In the genomic region with DNA sequence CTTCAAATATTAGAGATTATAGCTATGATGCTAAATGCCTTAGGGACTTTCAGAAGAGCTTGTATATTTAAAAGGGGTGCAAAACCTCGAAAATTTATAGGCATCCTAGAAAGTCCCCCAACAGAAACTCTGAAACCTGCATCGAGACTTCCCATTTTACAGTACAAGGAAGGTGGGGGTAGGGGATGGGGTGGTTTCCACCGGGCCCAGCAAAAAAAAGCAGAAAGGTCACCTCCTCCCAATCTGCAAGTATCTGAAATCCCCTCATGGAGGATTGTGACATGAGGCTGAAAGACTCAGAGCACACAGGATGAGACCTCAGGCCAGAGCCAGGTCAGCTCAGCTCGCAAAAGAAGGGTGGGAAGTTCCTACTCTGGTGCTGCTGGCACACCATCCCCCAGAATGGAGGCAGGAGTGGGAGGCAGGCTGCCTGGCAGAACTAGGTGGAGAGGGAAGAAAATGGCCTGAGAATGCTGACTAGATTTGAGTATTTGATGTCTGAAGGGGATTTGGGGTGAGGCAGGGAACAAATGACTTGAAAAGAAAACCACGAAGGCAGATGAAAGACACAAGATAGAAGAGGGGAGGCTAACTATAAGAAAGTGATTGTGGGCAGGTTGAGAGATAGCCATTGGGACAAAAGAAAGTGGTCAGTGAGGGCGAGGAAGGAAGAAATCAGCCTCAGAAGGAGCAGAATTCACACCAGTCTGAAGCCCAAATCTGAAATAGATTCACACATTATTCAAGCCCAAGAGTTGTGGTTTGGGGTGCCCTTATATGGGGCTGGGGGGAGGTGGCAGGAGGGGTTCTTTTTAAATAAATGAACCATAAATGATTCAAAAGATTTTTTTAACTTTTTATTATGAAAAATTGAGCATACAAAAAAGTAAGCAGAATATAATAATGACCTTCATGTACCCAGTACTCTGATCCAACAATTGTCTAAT, we compare ENCODE assay signal across 8 cellular contexts. TPM values are rescaled to one million over a fixed set of nuclear protein-coding genes. Genes with fewer than 3 reads are reported as not detected.
A peak's percentile ranks its signal among the peaks of the same experiment; 100 is the strongest.
DNase-seq lines count a peak whose midpoint lies in the region; ATAC-seq lines count a peak whose summit lies in the region.

No MANE protein-coding gene starts in this region.

- H3K4me1 Mint-ChIP-seq in naive thymus-derived CD4-positive, alpha-beta T cell = peaks cover 17 to 36% (median 21%) of the 10 kb centered on the region in 7 donors

- H3K36me3 ChIP-seq in naive thymus-derived CD4-positive, alpha-beta T cell (ENCODE audit: control insufficient read depth in 2 of 3, insufficient read depth in 3 of 3, low read length in 3 of 3) = no peaks in the 10 kb centered on the region

- peaks cover 0 to 2% (median 0%) of the 10 kb centered on the region in 5 donors for H3K27me3 Mint-ChIP-seq in naive thymus-derived CD4-positive, alpha-beta T cell

- H3K4me1 ChIP-seq in naive thymus-derived CD4-positive, alpha-beta T cell (ENCODE audit: control insufficient read depth in 2 of 2, insufficient read depth in 2 of 2, low read length in 2 of 2) = peaks cover 7 to 8% of the 10 kb centered on the region in 2 donors

- DNase-seq in OCI-M1 (lab: John Stamatoyannopoulos, UW) = peak; percentile 22
- peak in 2 of 9 donors; percentile 18 to 36 for DNase-seq in naive thymus-derived CD4-positive, alpha-beta T cell
- DNase-seq in kidney glomerular epithelial cell (lab: John Stamatoyannopoulos, UW) = no peak
- DNase-seq in superior temporal gyrus (ENCODE audit: extremely low spot score) = no peak
- DNase-seq in NCI-H2196 (lab: John Stamatoyannopoulos, UW; ENCODE audit: unreplicated experiment) = no peak
- no peak for DNase-seq in mucosa of gallbladder (ENCODE audit: low spot score)

- peaks cover 0 to 1% (median 0%) of the 10 kb centered on the region in 5 donors for H3K36me3 Mint-ChIP-seq in naive thymus-derived CD4-positive, alpha-beta T cell

- H3K27ac Mint-ChIP-seq in naive thymus-derived CD4-positive, alpha-beta T cell = peak overlapping the region in 8 of 9 donors; percentile 19 to 85 (median 67)

- intact Hi-C loops in naive thymus-derived CD4-positive, alpha-beta T cell (cut with micrococcal nuclease) = loop anchor here (1.0 kb wide), 2 partner anchors 23 to 110 kb away; partner anchors contain the start of gene TSC22D2 (in 2 of the 2)

- ATAC-seq in GM18858 (IDR thresholded peaks at IDR 0.05; ENCODE audit: unreplicated experiment) (peak; percentile 16), GM21825 (IDR thresholded peaks at IDR 0.05; ENCODE audit: unreplicated experiment) (peak; percentile 40)
- peak; percentile 54 for ATAC-seq in naive thymus-derived CD4-positive, alpha-beta T cell

- POLR2A ChIA-PET in naive thymus-derived CD4-positive, alpha-beta T cell (lab: Charles Lee) = interaction anchor here (0.6 to 1.6 kb wide), 4 partner anchors 19 to 218 kb away, joined by 3 to 12 read pairs (median 5); partner anchors contain the start of genes SELENOT and TSC22D2

- CTCF ChIA-PET in naive thymus-derived CD4-positive, alpha-beta T cell (lab: Charles Lee) = interaction anchor here (0.7 to 1.3 kb wide), 3 partner anchors 110 to 402 kb away, joined by 3 to 4 read pairs (median 3); no protein-coding TSS in a partner anchor

- H3K9me3 Mint-ChIP-seq in naive thymus-derived CD4-positive, alpha-beta T cell = no peaks in the 10 kb centered on the region

- H3K27ac ChIP-seq in naive thymus-derived CD4-positive, alpha-beta T cell (ENCODE audit: low read depth, low read length) = no peak overlapping the region

- H3K9me3 ChIP-seq in naive thymus-derived CD4-positive, alpha-beta T cell (ENCODE audit: control insufficient read depth in 2 of 3, low read length in 3 of 3) = no peaks in the 10 kb centered on the region

- no peaks in the 10 kb centered on the region for H3K27me3 ChIP-seq in naive thymus-derived CD4-positive, alpha-beta T cell (ENCODE audit: control insufficient read depth in 2 of 2, insufficient read depth in 2 of 2, low read length in 2 of 2)

- peak overlapping the region in 9 of 10 donors; percentile 69 to 88 (median 81) for H3K4me3 Mint-ChIP-seq in naive thymus-derived CD4-positive, alpha-beta T cell

- peak overlapping the region; percentile 46 for H3K4me3 ChIP-seq in naive thymus-derived CD4-positive, alpha-beta T cell (ENCODE audit: low read length)

RNA-seq across cellular contexts. Expression of gene TSC22D2, which starts 22.5 kb away (rescaled TPM):
- total RNA-seq in naive thymus-derived CD4-positive, alpha-beta T cell = 10 to 100 TPM; 17.9 to 42.1 (median 27.3) TPM
- polyA plus RNA-seq in naive thymus-derived CD4-positive, alpha-beta T cell = 10 to 100 TPM in 1 of 2 donors, 1 to 10 TPM in 1; 6.6 to 12.7 TPM
- 25.6 TPM for total RNA-seq in mucosa of gallbladder
